12 cellular contexts compared by ENCODE assay signal in the genomic region with DNA sequence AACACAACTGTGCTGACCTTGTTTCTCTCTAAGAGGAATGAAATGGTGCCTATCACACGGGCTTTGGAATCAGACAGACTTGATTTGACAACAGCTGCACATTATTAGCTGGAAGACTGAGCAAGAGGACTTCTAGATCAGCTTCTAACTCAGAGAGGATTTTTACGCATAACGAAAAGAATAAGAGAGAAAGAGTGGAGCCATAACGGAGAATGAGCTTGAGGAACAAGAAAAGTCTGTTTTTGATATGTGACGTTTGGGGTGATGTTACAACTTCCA. TPM values are rescaled to one million over a fixed set of nuclear protein-coding genes. Genes with fewer than 3 reads are reported as not detected.
DNase-seq lines count a peak whose midpoint lies in the region; ATAC-seq and TF ChIP-seq lines count a peak whose summit lies in the region.
"Had no signal": no experiment of that assay in that cellular context is flagged by ENCODE, and none has a peak within 500 bp of the region (broad histone marks: within the 10 kb centered on the region; RNA-seq: fewer than 3 reads in every experiment).

No MANE protein-coding gene starts in this region.

- 74 to 82% methylated on average over 5 of the region's 5 CpGs for WGBS in endodermal cell (ENCODE audit: insufficient coverage in 1 of 2, insufficient read length in 1 of 2), 2 experiments
- 58 to 71% methylated on average over 5 of the region's 5 CpGs for WGBS in lung, 2 donors

- peaks cover 13% of the 10 kb centered on the region for H3K36me3 Mint-ChIP-seq in endodermal cell (ENCODE audit: low read depth)

- ATAC-seq in lung (ENCODE audit: insufficient read depth, low FRiP score) (no peak), GM18873 (IDR thresholded peaks at IDR 0.05; ENCODE audit: low FRiP score, unreplicated experiment) (no peak)

- H3K36me3 ChIP-seq in HUES48 (ENCODE audit: control insufficient read depth, insufficient read depth, low read length) (no peaks in the 10 kb centered on the region), endodermal cell (ENCODE audit: control insufficient read depth, insufficient read depth, low read length) (peaks cover 9% of the 10 kb centered on the region), lung (ENCODE audit: control insufficient read depth in 2 of 2, insufficient read depth in 2 of 2, low read length in 2 of 2) (no peaks in the 10 kb centered on the region)

- H3K4me1 ChIP-seq in HUES48 (ENCODE audit: control insufficient read depth, insufficient read depth, low read length) (peaks cover 28% of the 10 kb centered on the region), endodermal cell (ENCODE audit: control insufficient read depth, insufficient read depth, low read length) (peaks cover 39% of the 10 kb centered on the region), lung (ENCODE audit: control insufficient read depth in 2 of 2, insufficient read depth in 2 of 2, low read length in 2 of 2) (peaks cover 13 to 48% of the 10 kb centered on the region in 2 donors)

- H3K4me3 ChIP-seq in HUES48 (ENCODE audit: low read depth, low read length) (no peak overlapping the region), endodermal cell (ENCODE audit: low read length) (peak overlapping the region; percentile 64), lung (no peak overlapping the region), skin epidermis (no peak overlapping the region)
- H3K4me3 ChIP-seq: PC-9 had no signal

- H3K27me3 Mint-ChIP-seq in endodermal cell (ENCODE audit: insufficient read depth) = no peaks in the 10 kb centered on the region

- H3K27ac ChIP-seq in HUES48 (ENCODE audit: low read depth, low read length) (peak overlapping the region; percentile 5), endodermal cell (ENCODE audit: low read depth, low read length) (no peak overlapping the region), lung (ENCODE audit: low read depth in 1 of 2, low read length in 1 of 2) (peak overlapping the region; percentile 41 to 54), skin epidermis (peak overlapping the region in 11 of 21 experiments; percentile 13 to 75 (median 51))
- H3K27ac ChIP-seq: KMS-11, PC-9 had no signal

- peaks cover 9% of the 10 kb centered on the region for H3K9me3 Mint-ChIP-seq in endodermal cell

- no peaks in the 10 kb centered on the region for H3K27me3 ChIP-seq in HUES48 (ENCODE audit: control insufficient read depth, insufficient read depth, low read length)
- H3K27me3 ChIP-seq in endodermal cell (ENCODE audit: control insufficient read depth, insufficient read depth, low read length, poor library complexity, severe bottlenecking) = no peaks in the 10 kb centered on the region
- no peaks in the 10 kb centered on the region for H3K27me3 ChIP-seq in lung (ENCODE audit: control insufficient read depth, insufficient read depth)

- TF ChIP-seq CTCF in endodermal cell (conservative IDR thresholded peaks at IDR 0.05) (no peak), lung (IDR thresholded peaks at IDR 0.05; ENCODE audit: control extremely low read depth, extremely low read depth) (no peak)

- H3K4me1 Mint-ChIP-seq in endodermal cell = peaks cover 40% of the 10 kb centered on the region

- no peak for DNase-seq in endodermal cell
- no peak for DNase-seq in lung (ENCODE audit: low spot score)
- no peak for DNase-seq in NCI-H2107 treated with DMSO at 0.1 percent for 48 hours (lab: John Stamatoyannopoulos, UW; ENCODE audit: unreplicated experiment)
- no peak for DNase-seq in superior temporal gyrus (ENCODE audit: extremely low spot score)
- DNase-seq in NCI-H526 treated with DMSO at 0.1 percent for 48 hours (lab: John Stamatoyannopoulos, UW) = no peak
- DNase-seq: activated CD4-positive, alpha-beta T cell treated with anti-CD3 and anti-CD28 coated beads, Interleukin-2, amount 50 U/mL, for 4 hours; activated gamma-delta T cell; PC-9 had no signal

- no peak overlapping the region for H3K4me3 Mint-ChIP-seq in endodermal cell

- no peaks in the 10 kb centered on the region for H3K9me3 ChIP-seq in HUES48 (ENCODE audit: control insufficient read depth, insufficient read depth, low read length)
- peaks cover 19% of the 10 kb centered on the region for H3K9me3 ChIP-seq in endodermal cell (ENCODE audit: control insufficient read depth, low read length)
- H3K9me3 ChIP-seq in lung (ENCODE audit: control insufficient read depth in 2 of 2, insufficient read depth in 1 of 2, low read length in 1 of 2) = no peaks in the 10 kb centered on the region

- H3K9ac ChIP-seq in HUES48 (ENCODE audit: low read depth, low read length) (no peak overlapping the region), endodermal cell (ENCODE audit: extremely low read depth, low read length, poor library complexity, severe bottlenecking) (no peak overlapping the region)
- H3K9ac ChIP-seq: KMS-11 had no signal

- H3K27ac Mint-ChIP-seq in endodermal cell = no peak overlapping the region

RNA-seq across cellular contexts. Expression of a gene that starts 16.0 kb away (rescaled TPM):
- total RNA-seq in endodermal cell (10 to 100 TPM; 25.5 to 27.0 TPM), lung (100 to 1,000 TPM in 1 of 2 donors, 10 to 100 TPM in 1; 90.4 to 115 TPM)
- 30.3 TPM for polyA plus RNA-seq in endodermal cell (2013, experiment 1 of 2)
- 35.4 TPM for polyA plus RNA-seq in endodermal cell (2013, experiment 2 of 2)
- 10 to 100 TPM; 18.0 to 40.9 TPM for polyA plus RNA-seq in lung
